1 cellular context compared by ENCODE assay signal in genomic region chr7:117323877-117324699, GRCh38.
TF ChIP-seq lines count a peak whose summit lies in the region.

No MANE protein-coding gene starts in this region.

TF ChIP-seq in GM12878, 131 proteins besides CTCF, POLR2A, EP300 and RAD21 (continued from another document):
- TF ChIP-seq, protein P1, sequence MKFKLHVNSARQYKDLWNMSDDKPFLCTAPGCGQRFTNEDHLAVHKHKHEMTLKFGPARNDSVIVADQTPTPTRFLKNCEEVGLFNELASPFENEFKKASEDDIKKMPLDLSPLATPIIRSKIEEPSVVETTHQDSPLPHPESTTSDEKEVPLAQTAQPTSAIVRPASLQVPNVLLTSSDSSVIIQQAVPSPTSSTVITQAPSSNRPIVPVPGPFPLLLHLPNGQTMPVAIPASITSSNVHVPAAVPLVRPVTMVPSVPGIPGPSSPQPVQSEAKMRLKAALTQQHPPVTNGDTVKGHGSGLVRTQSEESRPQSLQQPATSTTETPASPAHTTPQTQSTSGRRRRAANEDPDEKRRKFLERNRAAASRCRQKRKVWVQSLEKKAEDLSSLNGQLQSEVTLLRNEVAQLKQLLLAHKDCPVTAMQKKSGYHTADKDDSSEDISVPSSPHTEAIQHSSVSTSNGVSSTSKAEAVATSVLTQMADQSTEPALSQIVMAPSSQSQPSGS (IDR thresholded peaks at IDR 0.05; ENCODE audit: low read length), result no peak
- TF ChIP-seq CBX3 (IDR thresholded peaks at IDR 0.05; ENCODE audit: borderline replicate concordance, low read depth), result no peak
